1 cellular context compared by ENCODE assay signal in the genomic region with DNA sequence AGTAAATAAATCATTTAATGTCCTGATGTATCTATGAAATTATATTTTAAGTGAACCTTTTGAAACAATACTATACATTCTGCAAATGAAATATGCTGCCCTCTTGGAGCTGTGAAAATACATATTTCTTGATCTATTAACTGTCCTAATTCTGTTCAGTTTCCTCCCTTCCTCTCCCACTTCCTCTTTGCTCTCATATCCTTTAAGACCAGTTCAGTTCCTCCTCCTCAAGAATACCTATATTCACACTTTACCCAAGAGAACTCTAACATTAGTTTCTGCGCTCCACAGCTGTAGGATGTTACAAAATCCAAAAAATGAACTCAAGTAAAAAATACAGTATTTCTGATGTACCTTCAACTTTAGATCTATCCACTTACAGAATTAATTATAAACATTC.
TF ChIP-seq lines count a peak whose summit lies in the region.

No MANE protein-coding gene starts in this region.

TF ChIP-seq in HEK293, 187 proteins besides CTCF, POLR2A, EP300 and RAD21:
- TF ChIP-seq, protein P1, sequence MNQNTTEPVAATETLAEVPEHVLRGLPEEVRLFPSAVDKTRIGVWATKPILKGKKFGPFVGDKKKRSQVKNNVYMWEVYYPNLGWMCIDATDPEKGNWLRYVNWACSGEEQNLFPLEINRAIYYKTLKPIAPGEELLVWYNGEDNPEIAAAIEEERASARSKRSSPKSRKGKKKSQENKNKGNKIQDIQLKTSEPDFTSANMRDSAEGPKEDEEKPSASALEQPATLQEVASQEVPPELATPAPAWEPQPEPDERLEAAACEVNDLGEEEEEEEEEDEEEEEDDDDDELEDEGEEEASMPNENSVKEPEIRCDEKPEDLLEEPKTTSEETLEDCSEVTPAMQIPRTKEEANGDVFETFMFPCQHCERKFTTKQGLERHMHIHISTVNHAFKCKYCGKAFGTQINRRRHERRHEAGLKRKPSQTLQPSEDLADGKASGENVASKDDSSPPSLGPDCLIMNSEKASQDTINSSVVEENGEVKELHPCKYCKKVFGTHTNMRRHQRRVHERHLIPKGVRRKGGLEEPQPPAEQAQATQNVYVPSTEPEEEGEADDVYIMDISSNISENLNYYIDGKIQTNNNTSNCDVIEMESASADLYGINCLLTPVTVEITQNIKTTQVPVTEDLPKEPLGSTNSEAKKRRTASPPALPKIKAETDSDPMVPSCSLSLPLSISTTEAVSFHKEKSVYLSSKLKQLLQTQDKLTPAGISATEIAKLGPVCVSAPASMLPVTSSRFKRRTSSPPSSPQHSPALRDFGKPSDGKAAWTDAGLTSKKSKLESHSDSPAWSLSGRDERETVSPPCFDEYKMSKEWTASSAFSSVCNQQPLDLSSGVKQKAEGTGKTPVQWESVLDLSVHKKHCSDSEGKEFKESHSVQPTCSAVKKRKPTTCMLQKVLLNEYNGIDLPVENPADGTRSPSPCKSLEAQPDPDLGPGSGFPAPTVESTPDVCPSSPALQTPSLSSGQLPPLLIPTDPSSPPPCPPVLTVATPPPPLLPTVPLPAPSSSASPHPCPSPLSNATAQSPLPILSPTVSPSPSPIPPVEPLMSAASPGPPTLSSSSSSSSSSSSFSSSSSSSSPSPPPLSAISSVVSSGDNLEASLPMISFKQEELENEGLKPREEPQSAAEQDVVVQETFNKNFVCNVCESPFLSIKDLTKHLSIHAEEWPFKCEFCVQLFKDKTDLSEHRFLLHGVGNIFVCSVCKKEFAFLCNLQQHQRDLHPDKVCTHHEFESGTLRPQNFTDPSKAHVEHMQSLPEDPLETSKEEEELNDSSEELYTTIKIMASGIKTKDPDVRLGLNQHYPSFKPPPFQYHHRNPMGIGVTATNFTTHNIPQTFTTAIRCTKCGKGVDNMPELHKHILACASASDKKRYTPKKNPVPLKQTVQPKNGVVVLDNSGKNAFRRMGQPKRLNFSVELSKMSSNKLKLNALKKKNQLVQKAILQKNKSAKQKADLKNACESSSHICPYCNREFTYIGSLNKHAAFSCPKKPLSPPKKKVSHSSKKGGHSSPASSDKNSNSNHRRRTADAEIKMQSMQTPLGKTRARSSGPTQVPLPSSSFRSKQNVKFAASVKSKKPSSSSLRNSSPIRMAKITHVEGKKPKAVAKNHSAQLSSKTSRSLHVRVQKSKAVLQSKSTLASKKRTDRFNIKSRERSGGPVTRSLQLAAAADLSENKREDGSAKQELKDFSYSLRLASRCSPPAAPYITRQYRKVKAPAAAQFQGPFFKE (tag by site-specific recombination; IDR thresholded peaks at IDR 0.05; ENCODE audit: borderline replicate concordance) = no peak
- TF ChIP-seq ZBTB17 (tag by site-specific recombination; IDR thresholded peaks at IDR 0.05) = peak; percentile 89
TF ChIP-seq in HEK293: peak in this region for 1.
